Comparison of ENCODE assay signal across 9 cellular contexts in the genomic region with DNA sequence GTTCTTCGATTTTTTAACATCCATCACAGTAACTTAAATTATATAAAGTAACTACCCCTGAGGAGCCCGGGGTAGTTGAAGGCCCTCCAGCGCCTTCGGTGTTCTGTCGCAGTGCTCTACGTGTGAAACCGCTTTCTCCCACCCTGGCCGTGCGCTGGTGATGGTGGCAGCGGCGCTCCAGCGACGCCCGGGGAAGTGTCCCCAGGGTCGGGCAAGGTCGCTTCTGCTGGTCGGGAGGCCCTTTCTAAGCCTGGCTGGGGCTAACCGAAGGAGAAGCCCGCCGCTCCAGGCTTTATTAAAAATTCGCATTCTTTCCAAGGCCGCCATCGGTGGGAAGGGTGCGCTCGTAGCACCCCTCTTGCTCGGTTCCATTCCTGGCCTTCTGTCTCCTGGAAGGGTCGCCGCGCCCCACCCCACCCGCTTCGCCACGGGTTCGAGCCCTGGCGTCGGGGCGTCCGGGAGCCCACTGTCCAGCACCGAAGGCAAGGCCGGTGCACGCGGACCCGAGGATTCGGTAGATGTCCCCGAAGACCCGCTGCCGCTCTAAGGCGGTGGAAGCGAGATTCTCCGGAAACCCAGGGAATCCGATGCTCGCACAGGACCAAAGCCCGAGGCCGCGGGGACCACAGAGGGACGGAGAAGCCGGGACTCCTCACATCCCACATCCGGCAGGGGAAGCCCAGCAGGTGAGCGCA. TPM values are rescaled to one million over a fixed set of nuclear protein-coding genes. Genes with fewer than 3 reads are reported as not detected.
A peak's percentile ranks its signal among the peaks of the same experiment; 100 is the strongest.
DNase-seq lines count a peak whose midpoint lies in the region; ATAC-seq and TF ChIP-seq lines count a peak whose summit lies in the region.
"Had no signal": no experiment of that assay in that cellular context is flagged by ENCODE, and none has a peak within 500 bp of the region (broad histone marks: within the 10 kb centered on the region; RNA-seq: fewer than 3 reads in every experiment).

No MANE protein-coding gene starts in this region.

- H3K4me3 ChIP-seq in choroid plexus epithelial cell (ENCODE audit: low read depth, low read length): peak overlapping the region; percentile 47
- H3K4me3 ChIP-seq in kidney epithelial cell (ENCODE audit: low read depth, low read length): peak overlapping the region; percentile 41

- no peak for TF ChIP-seq CTCF in choroid plexus epithelial cell (conservative IDR thresholded peaks at IDR 0.05; ENCODE audit: low read depth, low read length)
- no peak for TF ChIP-seq CTCF in kidney epithelial cell (IDR thresholded peaks at IDR 0.05; ENCODE audit: insufficient read depth, low read length, poor library complexity, severe bottlenecking)

- no peaks in the 10 kb centered on the region for H3K36me3 Mint-ChIP-seq in activated CD4-positive, alpha-beta T cell treated with anti-CD3 and anti-CD28 coated beads for 36 hours (ENCODE audit: low read depth)
- H3K36me3 Mint-ChIP-seq in activated CD4-positive, alpha-beta T cell treated with anti-CD3 and anti-CD28 coated beads, Interleukin-2, amount 10 ng/mL, durations not matched to agents 24 days and 14 days (ENCODE audit: low read depth): no peaks in the 10 kb centered on the region
- no peaks in the 10 kb centered on the region for H3K36me3 Mint-ChIP-seq in stimulated activated effector memory CD8-positive, alpha-beta T cell treated with anti-CD3 and anti-CD28 coated beads, Interleukin-12 subunit alpha, Interleukin-12 subunit beta, amount 100 ng/mL, for 72 hours

- intact Hi-C loops in activated CD4-positive, alpha-beta T cell treated with anti-CD3 and anti-CD28 coated beads for 36 hours (cut with DNase I, micrococcal nuclease): loop anchor here in 1 of 2 experiments (2.0 kb wide), 1 partner anchor 15 kb away; no protein-coding TSS in a partner anchor
- intact Hi-C loops in activated CD4-positive, alpha-beta T cell treated with anti-CD3 and anti-CD28 coated beads, Interleukin-2, amount 10 ng/mL, durations not matched to agents 24 days and 14 days (cut with micrococcal nuclease): loop anchor here (2.0 to 5.0 kb wide), 2 partner anchors 15 to 298 kb away; no protein-coding TSS in a partner anchor

- H3K27me3 Mint-ChIP-seq in activated CD4-positive, alpha-beta T cell treated with anti-CD3 and anti-CD28 coated beads for 36 hours: peaks cover 22% of the 10 kb centered on the region
- peaks cover 31% of the 10 kb centered on the region for H3K27me3 Mint-ChIP-seq in activated CD4-positive, alpha-beta T cell treated with anti-CD3 and anti-CD28 coated beads, Interleukin-2, amount 10 ng/mL, durations not matched to agents 24 days and 14 days

- peaks cover 21% of the 10 kb centered on the region for H3K4me1 Mint-ChIP-seq in activated CD4-positive, alpha-beta T cell treated with anti-CD3 and anti-CD28 coated beads for 36 hours
- H3K4me1 Mint-ChIP-seq in activated CD4-positive, alpha-beta T cell treated with anti-CD3 and anti-CD28 coated beads, Interleukin-2, amount 10 ng/mL, durations not matched to agents 24 days and 14 days: peaks cover 14% of the 10 kb centered on the region
- H3K4me1 Mint-ChIP-seq in stimulated activated effector memory CD8-positive, alpha-beta T cell treated with anti-CD3 and anti-CD28 coated beads, Interleukin-12 subunit alpha, Interleukin-12 subunit beta, amount 100 ng/mL, for 72 hours: peaks cover 4% of the 10 kb centered on the region

- H3K36me3 ChIP-seq in kidney epithelial cell (ENCODE audit: control insufficient read depth, insufficient read depth, low read length): no peaks in the 10 kb centered on the region

- POLR2A ChIA-PET in activated CD4-positive, alpha-beta T cell treated with anti-CD3 and anti-CD28 coated beads for 36 hours (lab: Charles Lee): no interaction called here

- no peak overlapping the region for H3K27ac Mint-ChIP-seq in activated CD4-positive, alpha-beta T cell treated with anti-CD3 and anti-CD28 coated beads for 36 hours
- no peak overlapping the region for H3K27ac Mint-ChIP-seq in activated CD4-positive, alpha-beta T cell treated with anti-CD3 and anti-CD28 coated beads, Interleukin-2, amount 10 ng/mL, durations not matched to agents 24 days and 14 days
- H3K27ac Mint-ChIP-seq in stimulated activated effector memory CD8-positive, alpha-beta T cell treated with anti-CD3 and anti-CD28 coated beads, Interleukin-12 subunit alpha, Interleukin-12 subunit beta, amount 100 ng/mL, for 72 hours: no peak overlapping the region

- no peaks in the 10 kb centered on the region for H3K9me3 Mint-ChIP-seq in activated CD4-positive, alpha-beta T cell treated with anti-CD3 and anti-CD28 coated beads for 36 hours (ENCODE audit: low read depth)
- H3K9me3 Mint-ChIP-seq in activated CD4-positive, alpha-beta T cell treated with anti-CD3 and anti-CD28 coated beads, Interleukin-2, amount 10 ng/mL, durations not matched to agents 24 days and 14 days: no peaks in the 10 kb centered on the region
- no peaks in the 10 kb centered on the region for H3K9me3 Mint-ChIP-seq in stimulated activated effector memory CD8-positive, alpha-beta T cell treated with anti-CD3 and anti-CD28 coated beads, Interleukin-12 subunit alpha, Interleukin-12 subunit beta, amount 100 ng/mL, for 72 hours

- peaks cover 15% of the 10 kb centered on the region for H3K27me3 ChIP-seq in kidney epithelial cell (ENCODE audit: control insufficient read depth, insufficient read depth, low read length)

- peak; percentile 21 for DNase-seq in activated CD4-positive, alpha-beta T cell treated with anti-CD3 and anti-CD28 coated beads for 36 hours
- DNase-seq in activated CD4-positive, alpha-beta T cell treated with anti-CD3 and anti-CD28 coated beads, Interleukin-2, amount 10 ng/mL, durations not matched to agents 24 days and 14 days: no peak
- no peak for DNase-seq in choroid plexus epithelial cell (ENCODE audit: low read depth)
- DNase-seq in kidney epithelial cell (ENCODE audit: low read depth): no peak
- no peak for DNase-seq in stimulated activated effector memory CD8-positive, alpha-beta T cell treated with anti-CD3 and anti-CD28 coated beads, Interleukin-12 subunit alpha, Interleukin-12 subunit beta, amount 100 ng/mL, for 72 hours (ENCODE audit: low spot score in 2 of 2)
- no peak for DNase-seq in germinal center (ENCODE audit: low spot score)
- DNase-seq: kidney glomerular epithelial cell had no signal

- CTCF ChIA-PET in activated CD4-positive, alpha-beta T cell treated with anti-CD3 and anti-CD28 coated beads for 36 hours (lab: Charles Lee): interaction anchor here (0.9 to 2.5 kb wide), 2 partner anchors 29 to 44 kb away, joined by 3 to 8 read pairs; no protein-coding TSS in a partner anchor

- ATAC-seq in activated CD4-positive, alpha-beta T cell treated with anti-CD3 and anti-CD28 coated beads for 36 hours: no peak
- ATAC-seq in stimulated activated effector memory CD8-positive, alpha-beta T cell treated with anti-CD3 and anti-CD28 coated beads, Interleukin-12 subunit alpha, Interleukin-12 subunit beta, amount 100 ng/mL, for 72 hours: no peak
- no peak for ATAC-seq in GM18520 (IDR thresholded peaks at IDR 0.05; ENCODE audit: unreplicated experiment)
- ATAC-seq in HG03045 (IDR thresholded peaks at IDR 0.05; ENCODE audit: unreplicated experiment): no peak

- peak overlapping the region; percentile 23 for H3K4me3 Mint-ChIP-seq in activated CD4-positive, alpha-beta T cell treated with anti-CD3 and anti-CD28 coated beads for 36 hours
- H3K4me3 Mint-ChIP-seq in activated CD4-positive, alpha-beta T cell treated with anti-CD3 and anti-CD28 coated beads, Interleukin-2, amount 10 ng/mL, durations not matched to agents 24 days and 14 days: no peak overlapping the region
- H3K4me3 Mint-ChIP-seq in stimulated activated effector memory CD8-positive, alpha-beta T cell treated with anti-CD3 and anti-CD28 coated beads, Interleukin-12 subunit alpha, Interleukin-12 subunit beta, amount 100 ng/mL, for 72 hours: peak overlapping the region; percentile 51

RNA-seq across cellular contexts. Expression of a gene that starts 0.8 kb away (rescaled TPM):
- under 1 TPM in 1 of 2 experiments, not detected in 1; 0.16 TPM for total RNA-seq in activated CD4-positive, alpha-beta T cell treated with anti-CD3 and anti-CD28 coated beads for 36 hours
- total RNA-seq in activated CD4-positive, alpha-beta T cell treated with anti-CD3 and anti-CD28 coated beads, Interleukin-2, amount 10 ng/mL, durations not matched to agents 24 days and 14 days: 0.26 TPM in 1 of 2 replicates, not detected in the other
- 0.48 and 0.92 TPM in 2 replicates for total RNA-seq in kidney epithelial cell

RNA-seq across cellular contexts. Expression of a gene that starts 39.2 kb away (rescaled TPM):
- 10 to 100 TPM; 14.3 to 15.0 TPM for total RNA-seq in activated CD4-positive, alpha-beta T cell treated with anti-CD3 and anti-CD28 coated beads for 36 hours
- 15.3 and 16.5 TPM in 2 replicates for total RNA-seq in activated CD4-positive, alpha-beta T cell treated with anti-CD3 and anti-CD28 coated beads, Interleukin-2, amount 10 ng/mL, durations not matched to agents 24 days and 14 days
- 26.7 and 38.2 TPM in 2 replicates for total RNA-seq in kidney epithelial cell
